Comparison of ENCODE assay signal across 18 cellular contexts in the genomic region with DNA sequence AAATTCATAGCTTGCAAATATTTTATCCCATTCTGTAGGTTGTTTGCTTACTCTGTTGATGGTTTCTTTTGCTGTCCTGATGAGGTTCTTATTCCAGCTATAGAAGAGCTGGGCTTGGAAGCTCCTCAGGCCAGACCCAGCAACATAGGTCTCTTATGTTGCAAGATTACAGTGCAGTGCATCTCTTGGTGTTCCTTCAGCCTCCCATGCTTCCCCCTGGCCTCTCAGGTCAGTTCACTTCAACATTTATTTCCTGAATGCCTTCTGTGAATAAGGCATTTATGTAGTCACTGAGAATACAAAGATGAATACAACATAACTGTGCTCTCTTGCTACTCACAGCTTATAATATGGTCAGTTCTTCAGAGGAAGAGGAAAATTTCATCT.
DNase-seq lines count a peak whose midpoint lies in the region; ATAC-seq and TF ChIP-seq lines count a peak whose summit lies in the region.
"Had no signal": no experiment of that assay in that cellular context is flagged by ENCODE, and none has a peak within 500 bp of the region (broad histone marks: within the 10 kb centered on the region; RNA-seq: fewer than 3 reads in every experiment).

No MANE protein-coding gene starts in this region.

- H3K9me3 ChIP-seq in CD4-positive, alpha-beta T cell (ENCODE audit: control insufficient read depth, low read length): no peaks in the 10 kb centered on the region

- DNase-seq in T-helper 1 cell (no peak), fibroblast of pulmonary artery (ENCODE audit: low read depth) (peak; percentile 61), AG08395 (ENCODE audit: low spot score) (no peak)
- no peak for DNase-seq in CD4-positive, alpha-beta T cell
- DNase-seq: activated CD4-positive, CD25-positive, alpha-beta regulatory T cell treated with anti-CD3 and anti-CD28 coated beads, Interleukin-2, amount 50 U/mL, for 72 hours; activated naive CD4-positive, alpha-beta T cell treated with anti-CD3 and anti-CD28 coated beads for 36 hours; Calu3; left ventricle myocardium superior; NCI-H2029 had no signal

- ATAC-seq in GM19463 (IDR thresholded peaks at IDR 0.05; ENCODE audit: unreplicated experiment): peak; percentile 29
- ATAC-seq in HG03432 (IDR thresholded peaks at IDR 0.05; ENCODE audit: unreplicated experiment): peak; percentile 31
- ATAC-seq in CD4-positive, alpha-beta T cell (ENCODE audit: poor library complexity): no peak
- no peak for ATAC-seq in GM18861 (IDR thresholded peaks at IDR 0.05; ENCODE audit: unreplicated experiment)
- ATAC-seq: left ventricle myocardium superior had no signal

- H3K4me3 Mint-ChIP-seq in T-helper 1 cell treated with Interleukin-12 subunit alpha and Interleukin-12 subunit beta and Interleukin-4 antibody, amounts not matched to agents 30 μg/mL and 1 μg/mL, for 36 hours: peak overlapping the region; percentile 0
- H3K4me3 Mint-ChIP-seq in CD4-positive, alpha-beta T cell: no peak overlapping the region
- H3K4me3 Mint-ChIP-seq: activated naive CD4-positive, alpha-beta T cell treated with anti-CD3 and anti-CD28 coated beads for 36 hours; neural crest cell had no signal

- H3K27me3 ChIP-seq in CD4-positive, alpha-beta T cell (ENCODE audit: control insufficient read depth, insufficient read depth, low read length): no peaks in the 10 kb centered on the region

- H3K4me3 ChIP-seq in fibroblast of pulmonary artery (replicated peaks; ENCODE audit: low read depth, low read length): no peak overlapping the region
- H3K4me3 ChIP-seq: SK-N-MC, skin epidermis had no signal

- peaks cover 38% of the 10 kb centered on the region for H3K36me3 Mint-ChIP-seq in T-helper 1 cell treated with Interleukin-12 subunit alpha and Interleukin-12 subunit beta and Interleukin-4 antibody, amounts not matched to agents 30 μg/mL and 1 μg/mL, for 36 hours (ENCODE audit: low read depth)
- H3K36me3 Mint-ChIP-seq in CD4-positive, alpha-beta T cell (ENCODE audit: low read depth): no peaks in the 10 kb centered on the region

- no peak overlapping the region for H3K27ac ChIP-seq in CD4-positive, alpha-beta T cell (ENCODE audit: low read depth, low read length)
- H3K27ac ChIP-seq: 22Rv1, KMS-11, SK-N-MC had no signal

- TF ChIP-seq CTCF in fibroblast of pulmonary artery (IDR thresholded peaks at IDR 0.05; ENCODE audit: low read length, missing control alignments): no peak
- no peak for TF ChIP-seq CTCF in CD4-positive, alpha-beta T cell (IDR thresholded peaks at IDR 0.05)

- H3K27me3 Mint-ChIP-seq in T-helper 1 cell treated with Interleukin-12 subunit alpha and Interleukin-12 subunit beta and Interleukin-4 antibody, amounts not matched to agents 30 μg/mL and 1 μg/mL, for 36 hours (ENCODE audit: low read depth): no peaks in the 10 kb centered on the region
- no peaks in the 10 kb centered on the region for H3K27me3 Mint-ChIP-seq in CD4-positive, alpha-beta T cell

- peaks cover 38% of the 10 kb centered on the region for H3K9me3 Mint-ChIP-seq in T-helper 1 cell treated with Interleukin-12 subunit alpha and Interleukin-12 subunit beta and Interleukin-4 antibody, amounts not matched to agents 30 μg/mL and 1 μg/mL, for 36 hours
- no peaks in the 10 kb centered on the region for H3K9me3 Mint-ChIP-seq in CD4-positive, alpha-beta T cell

- CTCF ChIA-PET in CD4-positive, alpha-beta T cell (lab: Charles Lee): interaction anchor here (1.6 kb wide), 1 partner anchor 9 kb away, joined by 3 read pairs; no protein-coding TSS in a partner anchor

- intact Hi-C loops in CD4-positive, alpha-beta T cell (cut with DNase I, micrococcal nuclease): no loop called here

- POLR2A ChIA-PET in CD4-positive, alpha-beta T cell (lab: Charles Lee): no interaction called here

- H3K4me1 Mint-ChIP-seq in T-helper 1 cell treated with Interleukin-12 subunit alpha and Interleukin-12 subunit beta and Interleukin-4 antibody, amounts not matched to agents 30 μg/mL and 1 μg/mL, for 36 hours (ENCODE audit: low read depth): peaks cover 43% of the 10 kb centered on the region
- H3K4me1 Mint-ChIP-seq in CD4-positive, alpha-beta T cell (ENCODE audit: low read depth): peaks cover 13% of the 10 kb centered on the region

- H3K27ac Mint-ChIP-seq in T-helper 1 cell treated with Interleukin-12 subunit alpha and Interleukin-12 subunit beta and Interleukin-4 antibody, amounts not matched to agents 30 μg/mL and 1 μg/mL, for 36 hours: peak overlapping the region; percentile 5
- no peak overlapping the region for H3K27ac Mint-ChIP-seq in CD4-positive, alpha-beta T cell

Comparison
In these comparisons a context has a peak if more than half of its experiments do, and no peak if none do; other contexts are left out.
1. ATAC-seq: peak in GM19463 (single experiment) and HG03432 (single experiment); none in CD4-positive, alpha-beta T cell (single experiment) and GM18861 (single experiment).